ENCODE assay signal across 1 cellular context in genomic region chr1:36612881-36613280, GRCh38.
TF ChIP-seq lines count a peak whose summit lies in the region.

No MANE protein-coding gene starts in this region.

TF ChIP-seq in GM23338, 12 proteins besides CTCF, POLR2A, EP300 and RAD21:
- TF ChIP-seq, protein P1, sequence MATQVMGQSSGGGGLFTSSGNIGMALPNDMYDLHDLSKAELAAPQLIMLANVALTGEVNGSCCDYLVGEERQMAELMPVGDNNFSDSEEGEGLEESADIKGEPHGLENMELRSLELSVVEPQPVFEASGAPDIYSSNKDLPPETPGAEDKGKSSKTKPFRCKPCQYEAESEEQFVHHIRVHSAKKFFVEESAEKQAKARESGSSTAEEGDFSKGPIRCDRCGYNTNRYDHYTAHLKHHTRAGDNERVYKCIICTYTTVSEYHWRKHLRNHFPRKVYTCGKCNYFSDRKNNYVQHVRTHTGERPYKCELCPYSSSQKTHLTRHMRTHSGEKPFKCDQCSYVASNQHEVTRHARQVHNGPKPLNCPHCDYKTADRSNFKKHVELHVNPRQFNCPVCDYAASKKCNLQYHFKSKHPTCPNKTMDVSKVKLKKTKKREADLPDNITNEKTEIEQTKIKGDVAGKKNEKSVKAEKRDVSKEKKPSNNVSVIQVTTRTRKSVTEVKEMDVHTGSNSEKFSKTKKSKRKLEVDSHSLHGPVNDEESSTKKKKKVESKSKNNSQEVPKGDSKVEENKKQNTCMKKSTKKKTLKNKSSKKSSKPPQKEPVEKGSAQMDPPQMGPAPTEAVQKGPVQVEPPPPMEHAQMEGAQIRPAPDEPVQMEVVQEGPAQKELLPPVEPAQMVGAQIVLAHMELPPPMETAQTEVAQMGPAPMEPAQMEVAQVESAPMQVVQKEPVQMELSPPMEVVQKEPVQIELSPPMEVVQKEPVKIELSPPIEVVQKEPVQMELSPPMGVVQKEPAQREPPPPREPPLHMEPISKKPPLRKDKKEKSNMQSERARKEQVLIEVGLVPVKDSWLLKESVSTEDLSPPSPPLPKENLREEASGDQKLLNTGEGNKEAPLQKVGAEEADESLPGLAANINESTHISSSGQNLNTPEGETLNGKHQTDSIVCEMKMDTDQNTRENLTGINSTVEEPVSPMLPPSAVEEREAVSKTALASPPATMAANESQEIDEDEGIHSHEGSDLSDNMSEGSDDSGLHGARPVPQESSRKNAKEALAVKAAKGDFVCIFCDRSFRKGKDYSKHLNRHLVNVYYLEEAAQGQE (IDR thresholded peaks at IDR 0.05; ENCODE audit: unreplicated experiment): no peak
- no peak for TF ChIP-seq NANOG (IDR thresholded peaks at IDR 0.05; ENCODE audit: borderline replicate concordance)
- TF ChIP-seq ZNF462 (CRISPR knock-in tag; IDR thresholded peaks at IDR 0.05): no peak
- no peak for TF ChIP-seq ZNF114 (CRISPR knock-in tag; IDR thresholded peaks at IDR 0.05)
- no peak for TF ChIP-seq ZNF331 (CRISPR knock-in tag; IDR thresholded peaks at IDR 0.05; ENCODE audit: low read depth)
- TF ChIP-seq JUNB (IDR thresholded peaks at IDR 0.05; ENCODE audit: unreplicated experiment): no peak
